Comparison of ENCODE assay signal across 9 cellular contexts in the genomic region with DNA sequence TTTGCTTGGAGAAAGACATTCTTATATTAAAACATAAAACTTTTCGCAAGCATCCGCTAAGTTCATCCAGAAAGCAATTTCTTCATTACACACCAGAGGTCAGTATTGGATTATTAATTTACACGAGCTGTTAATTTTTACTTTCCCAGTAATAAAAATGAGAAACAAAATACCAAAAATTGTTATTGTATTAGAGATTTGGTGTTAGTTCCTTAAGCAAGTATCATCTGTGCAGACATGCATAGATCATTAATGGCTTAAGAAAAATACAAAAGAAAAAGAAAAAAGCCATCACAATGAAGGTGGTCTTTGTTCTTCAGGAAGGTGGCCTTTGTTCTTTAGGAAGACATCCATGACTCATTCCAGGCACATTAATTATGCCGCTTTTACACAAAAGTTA. TPM values are rescaled to one million over a fixed set of nuclear protein-coding genes. Genes with fewer than 3 reads are reported as not detected.
A peak's percentile ranks its signal among the peaks of the same experiment; 100 is the strongest.
DNase-seq lines count a peak whose midpoint lies in the region; ATAC-seq and TF ChIP-seq lines count a peak whose summit lies in the region.
"Had no signal": no experiment of that assay in that cellular context is flagged by ENCODE, and none has a peak within 500 bp of the region (broad histone marks: within the 10 kb centered on the region; RNA-seq: fewer than 3 reads in every experiment).

No MANE protein-coding gene starts in this region.

- TF ChIP-seq CTCF in esophagus squamous epithelium (IDR thresholded peaks at IDR 0.05) = peak in 5 of 6 experiments; percentile 24 to 71 (median 61)

- no peak for TF ChIP-seq POLR2A in esophagus squamous epithelium (IDR thresholded peaks at IDR 0.05)

- H3K27ac Mint-ChIP-seq in activated CD4-positive, alpha-beta memory T cell treated with anti-CD3 and anti-CD28 coated beads, Interleukin-2, amount 10 ng/mL, durations not matched to agents 7 days and 5 days = no peak overlapping the region

- peak; percentile 41 for DNase-seq in DMS79 treated with DMSO at 0.1 percent for 48 hours (lab: John Stamatoyannopoulos, UW)
- DNase-seq in DMS79 (lab: John Stamatoyannopoulos, UW) = no peak
- peak; percentile 45 for DNase-seq in NCI-H69 (lab: John Stamatoyannopoulos, UW)
- no peak for DNase-seq in esophagus squamous epithelium (lab: John Stamatoyannopoulos, UW)
- peak; percentile 1 for DNase-seq in skeletal muscle cell (ENCODE audit: low read depth)
- no peak for DNase-seq in activated CD4-positive, alpha-beta memory T cell treated with anti-CD3 and anti-CD28 coated beads, Interleukin-2, amount 10 ng/mL, durations not matched to agents 7 days and 5 days
- DNase-seq in hypothalamus (lab: John Stamatoyannopoulos, UW) = no peak

- CTCF ChIA-PET in activated CD4-positive, alpha-beta memory T cell treated with anti-CD3 and anti-CD28 coated beads, Interleukin-2, amount 10 ng/mL, durations not matched to agents 7 days and 5 days (lab: Charles Lee) = interaction anchor here (0.7 to 2.7 kb wide), 3 partner anchors 865 to 917 kb away, joined by 3 to 9 read pairs (median 3); no protein-coding TSS in a partner anchor

- 25 to 30% methylated on average over 4 of the region's 4 CpGs for WGBS in esophagus squamous epithelium, 2 donors

- POLR2A ChIA-PET in activated CD4-positive, alpha-beta memory T cell treated with anti-CD3 and anti-CD28 coated beads, Interleukin-2, amount 10 ng/mL, durations not matched to agents 7 days and 5 days (lab: Charles Lee) = no interaction called here

- H3K27me3 ChIP-seq in esophagus squamous epithelium = no peaks in the 10 kb centered on the region
- H3K27me3 ChIP-seq: BLaER1 treated with 17β-estradiol and CSF1 and Interleukin-3, amounts not matched to agents 10 nM and 100 nM had no signal

- H3K27ac ChIP-seq in esophagus squamous epithelium = no peak overlapping the region
- H3K27ac ChIP-seq: BLaER1 treated with 17β-estradiol and CSF1 and Interleukin-3, amounts not matched to agents 10 nM and 100 nM had no signal

- H3K4me1 Mint-ChIP-seq in activated CD4-positive, alpha-beta memory T cell treated with anti-CD3 and anti-CD28 coated beads, Interleukin-2, amount 10 ng/mL, durations not matched to agents 7 days and 5 days = no peaks in the 10 kb centered on the region

- no peaks in the 10 kb centered on the region for H3K4me1 ChIP-seq in esophagus squamous epithelium

- H3K4me3 Mint-ChIP-seq in activated CD4-positive, alpha-beta memory T cell treated with anti-CD3 and anti-CD28 coated beads, Interleukin-2, amount 10 ng/mL, durations not matched to agents 7 days and 5 days = no peak overlapping the region

- H3K27me3 Mint-ChIP-seq in activated CD4-positive, alpha-beta memory T cell treated with anti-CD3 and anti-CD28 coated beads, Interleukin-2, amount 10 ng/mL, durations not matched to agents 7 days and 5 days = peaks cover 2% of the 10 kb centered on the region

- intact Hi-C loops in esophagus squamous epithelium (cut with DNase I) = no loop called here

- no peak for ATAC-seq in GM21423 (IDR thresholded peaks at IDR 0.05; ENCODE audit: unreplicated experiment)

- H3K9me3 Mint-ChIP-seq in activated CD4-positive, alpha-beta memory T cell treated with anti-CD3 and anti-CD28 coated beads, Interleukin-2, amount 10 ng/mL, durations not matched to agents 7 days and 5 days = no peaks in the 10 kb centered on the region

- H3K4me3 ChIP-seq in esophagus squamous epithelium = no peak overlapping the region
- no peak overlapping the region for H3K4me3 ChIP-seq in skeletal muscle cell (ENCODE audit: low read depth, low read length)
- H3K4me3 ChIP-seq: BLaER1 treated with 17β-estradiol and CSF1 and Interleukin-3, amounts not matched to agents 10 nM and 100 nM had no signal

- no peaks in the 10 kb centered on the region for H3K36me3 Mint-ChIP-seq in activated CD4-positive, alpha-beta memory T cell treated with anti-CD3 and anti-CD28 coated beads, Interleukin-2, amount 10 ng/mL, durations not matched to agents 7 days and 5 days (ENCODE audit: low read depth)

- no peaks in the 10 kb centered on the region for H3K36me3 ChIP-seq in esophagus squamous epithelium
- H3K36me3 ChIP-seq: BLaER1 treated with 17β-estradiol and CSF1 and Interleukin-3, amounts not matched to agents 10 nM and 100 nM had no signal

- no peaks in the 10 kb centered on the region for H3K9me3 ChIP-seq in esophagus squamous epithelium
- H3K9me3 ChIP-seq: BLaER1 treated with 17β-estradiol and CSF1 and Interleukin-3, amounts not matched to agents 10 nM and 100 nM had no signal

RNA-seq across cellular contexts. Expression of gene HNMT, which starts 53.6 kb away (rescaled TPM):
- total RNA-seq in esophagus squamous epithelium = 10 to 100 TPM in 2 of 4 donors, 1 to 10 TPM in 2; 5.9 to 41.6 (median 8.2) TPM
- not detected for total RNA-seq in activated CD4-positive, alpha-beta memory T cell treated with anti-CD3 and anti-CD28 coated beads, Interleukin-2, amount 10 ng/mL, durations not matched to agents 7 days and 5 days

Comparison
In these comparisons a context has a peak if more than half of its experiments do, and no peak if none do; other contexts are left out.
1. DNase-seq: peak in DMS79 treated with DMSO at 0.1 percent for 48 hours (single experiment), NCI-H69 (single experiment) and skeletal muscle cell (single experiment); none in DMS79 (single experiment), esophagus squamous epithelium (single experiment), activated CD4-positive, alpha-beta memory T cell treated with anti-CD3 and anti-CD28 coated beads, Interleukin-2, amount 10 ng/mL, durations not matched to agents 7 days and 5 days (single experiment) and hypothalamus (0 of 51).
2. RNA of gene HNMT, which starts 53.6 kb away (total RNA-seq): 5.9 to 41.6 TPM in esophagus squamous epithelium; not detected in activated CD4-positive, alpha-beta memory T cell treated with anti-CD3 and anti-CD28 coated beads, Interleukin-2, amount 10 ng/mL, durations not matched to agents 7 days and 5 days; every median in the first group is over 4 times any median in the second.